ENCODE assay signal across 11 cellular contexts in the genomic region with DNA sequence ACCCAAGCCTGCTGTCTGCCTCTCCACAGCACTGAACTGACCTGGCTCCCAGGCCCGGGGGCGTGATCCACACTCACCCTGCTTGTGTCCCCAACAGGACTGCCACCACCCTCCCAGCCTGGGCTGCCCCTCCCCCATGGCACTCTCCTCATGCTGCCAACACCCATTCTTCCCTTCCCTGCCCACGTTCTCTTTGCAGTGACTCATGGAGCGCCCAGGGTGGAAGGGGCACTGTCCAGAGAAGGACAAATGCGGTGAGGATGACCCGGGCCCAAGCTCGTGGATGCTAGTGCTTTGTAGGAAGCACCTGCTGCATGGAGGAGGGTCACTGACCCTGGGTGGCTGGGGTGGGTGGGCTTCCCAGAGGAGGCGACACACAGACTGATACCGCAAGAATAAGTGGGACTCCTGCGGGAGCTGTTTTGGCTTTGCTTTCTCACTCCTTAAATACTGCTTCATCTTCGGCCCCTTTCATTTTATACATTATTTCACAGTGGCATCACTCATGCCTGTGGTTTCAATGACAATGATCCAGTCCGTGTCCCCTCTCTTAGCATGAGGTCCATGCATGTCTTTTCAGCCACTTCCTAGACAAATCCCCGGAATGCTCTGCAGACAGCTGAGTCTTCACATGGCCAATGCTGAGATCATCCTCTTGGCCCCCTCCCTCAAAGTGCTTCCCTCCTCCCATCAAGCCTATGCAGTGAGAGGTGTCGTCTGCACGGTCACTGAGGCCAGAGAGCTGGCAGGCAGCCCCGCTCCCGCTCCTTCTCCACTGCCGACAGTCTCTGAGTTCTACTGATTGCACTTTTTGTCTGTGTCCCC. TPM values are rescaled to one million over a fixed set of nuclear protein-coding genes. Genes with fewer than 3 reads are reported as not detected.
A peak's percentile ranks its signal among the peaks of the same experiment; 100 is the strongest.
DNase-seq lines count a peak whose midpoint lies in the region; ATAC-seq and TF ChIP-seq lines count a peak whose summit lies in the region.
"Had no signal": no experiment of that assay in that cellular context is flagged by ENCODE, and none has a peak within 500 bp of the region (broad histone marks: within the 10 kb centered on the region; RNA-seq: fewer than 3 reads in every experiment).

No MANE protein-coding gene starts in this region.

- H3K27ac Mint-ChIP-seq in memory B cell = peak overlapping the region; percentile 97

- 81 to 86% (median 83%) methylated on average over 16 to 18 of the region's 18 CpGs for WGBS in adrenal gland, 4 donors

- TF ChIP-seq CTCF in adrenal gland (IDR thresholded peaks at IDR 0.05) (no peak), tibial artery (IDR thresholded peaks at IDR 0.05) (no peak)

- peak overlapping the region; percentile 54 for H3K4me3 Mint-ChIP-seq in memory B cell

- TF ChIP-seq POLR2A in adrenal gland (IDR thresholded peaks at IDR 0.05) = no peak

- H3K9me3 ChIP-seq in adrenal gland (replicated peaks in 1 of 3) (no peaks in the 10 kb centered on the region), tibial artery (no peaks in the 10 kb centered on the region)

- ATAC-seq in GM18498 (IDR thresholded peaks at IDR 0.05; ENCODE audit: unreplicated experiment) = peak; percentile 34
- no peak for ATAC-seq in memory B cell (ENCODE audit: low read depth)
- ATAC-seq in HG02973 (IDR thresholded peaks at IDR 0.05; ENCODE audit: unreplicated experiment) = no peak

- H3K4me1 ChIP-seq in adrenal gland (replicated peaks in 1 of 2) (peaks cover 0 to 17% of the 10 kb centered on the region in 2 donors), tibial artery (peaks cover 0 to 19% (median 6%) of the 10 kb centered on the region in 4 donors)

- peaks cover 36% of the 10 kb centered on the region for H3K4me1 Mint-ChIP-seq in memory B cell

- peak overlapping the region in 2 of 5 donors; percentile 0 to 76 for H3K27ac ChIP-seq in adrenal gland
- no peak overlapping the region for H3K27ac ChIP-seq in tibial artery
- H3K27ac ChIP-seq: VCaP had no signal

- no peaks in the 10 kb centered on the region for H3K27me3 Mint-ChIP-seq in memory B cell

- no peaks in the 10 kb centered on the region for H3K36me3 Mint-ChIP-seq in memory B cell

- intact Hi-C loops in adrenal gland (cut with DNase I) (no loop called here), tibial artery (cut with DNase I; ENCODE audit: low total_unique reads) (no loop called here)

- H3K9me3 Mint-ChIP-seq in memory B cell = no peaks in the 10 kb centered on the region

- H3K27me3 ChIP-seq in adrenal gland (no peaks in the 10 kb centered on the region), tibial artery (no peaks in the 10 kb centered on the region)

- no peak overlapping the region for H3K4me3 ChIP-seq in adrenal gland
- no peak overlapping the region for H3K4me3 ChIP-seq in tibial artery

- DNase-seq in A172 (ENCODE audit: low spot score) (peak; percentile 61), SW480 (ENCODE audit: low spot score) (peak; percentile 86), memory B cell (ENCODE audit: low spot score in 2 of 2) (no peak), adrenal gland (no peak), NCI-H2107 treated with DMSO at 0.1 percent for 48 hours (lab: John Stamatoyannopoulos, UW; ENCODE audit: unreplicated experiment) (no peak), tibial artery (no peak)
- DNase-seq: H7, midbrain had no signal

- no peaks in the 10 kb centered on the region for H3K36me3 ChIP-seq in adrenal gland (replicated peaks in 1 of 2)
- peaks cover 0 to 32% (median 20%) of the 10 kb centered on the region in 3 donors for H3K36me3 ChIP-seq in tibial artery

RNA-seq across cellular contexts. Expression of a gene that starts 17.6 kb away (rescaled TPM):
- total RNA-seq in A172 (2014; rRNA removed; shearing (Covaris generic)) = 5.0 and 6.3 TPM in 2 replicates
- total RNA-seq in adrenal gland = 1 to 10 TPM; 1.1 to 4.5 (median 2.7) TPM
- polyA plus RNA-seq in adrenal gland = 1 to 10 TPM in 2 of 3 donors, under 1 TPM in 1; 0.98 to 3.0 (median 1.8) TPM

Comparison
In these comparisons a context has a peak if more than half of its experiments do, and no peak if none do; other contexts are left out.
1. DNase-seq: peak in A172 (single experiment) and SW480 (single experiment); none in memory B cell (0 of 2), adrenal gland (0 of 7), NCI-H2107 treated with DMSO at 0.1 percent for 48 hours (single experiment) and tibial artery (0 of 2).